Comparison of ENCODE assay signal across 1 cellular context in genomic region chr17:42518755-42519545, GRCh38.
A peak's percentile ranks its signal among the peaks of the same experiment; 100 is the strongest.
TF ChIP-seq lines count a peak whose summit lies in the region.

No MANE protein-coding gene starts in this region.

TF ChIP-seq in K562, 482 proteins besides CTCF, POLR2A, EP300 and RAD21 (continued from another document):
- TF ChIP-seq KDM1A (IDR thresholded peaks at IDR 0.05) (peak; percentile 46 to 59; a peak in 2 of 4 replicates), RNF2 (IDR thresholded peaks at IDR 0.05) (peak; percentile 81), FOXJ2 (tag; IDR thresholded peaks at IDR 0.05) (peak; percentile 62; the same call in 1 of the 2 replicates), CBFA2T2 (conservative IDR thresholded peaks at IDR 0.05) (peak; percentile 84), HNRNPL (IDR thresholded peaks at IDR 0.05; ENCODE audit: low read depth, low read length) (peak; percentile 79)
